ENCODE assay signal across 7 cellular contexts in the genomic region with DNA sequence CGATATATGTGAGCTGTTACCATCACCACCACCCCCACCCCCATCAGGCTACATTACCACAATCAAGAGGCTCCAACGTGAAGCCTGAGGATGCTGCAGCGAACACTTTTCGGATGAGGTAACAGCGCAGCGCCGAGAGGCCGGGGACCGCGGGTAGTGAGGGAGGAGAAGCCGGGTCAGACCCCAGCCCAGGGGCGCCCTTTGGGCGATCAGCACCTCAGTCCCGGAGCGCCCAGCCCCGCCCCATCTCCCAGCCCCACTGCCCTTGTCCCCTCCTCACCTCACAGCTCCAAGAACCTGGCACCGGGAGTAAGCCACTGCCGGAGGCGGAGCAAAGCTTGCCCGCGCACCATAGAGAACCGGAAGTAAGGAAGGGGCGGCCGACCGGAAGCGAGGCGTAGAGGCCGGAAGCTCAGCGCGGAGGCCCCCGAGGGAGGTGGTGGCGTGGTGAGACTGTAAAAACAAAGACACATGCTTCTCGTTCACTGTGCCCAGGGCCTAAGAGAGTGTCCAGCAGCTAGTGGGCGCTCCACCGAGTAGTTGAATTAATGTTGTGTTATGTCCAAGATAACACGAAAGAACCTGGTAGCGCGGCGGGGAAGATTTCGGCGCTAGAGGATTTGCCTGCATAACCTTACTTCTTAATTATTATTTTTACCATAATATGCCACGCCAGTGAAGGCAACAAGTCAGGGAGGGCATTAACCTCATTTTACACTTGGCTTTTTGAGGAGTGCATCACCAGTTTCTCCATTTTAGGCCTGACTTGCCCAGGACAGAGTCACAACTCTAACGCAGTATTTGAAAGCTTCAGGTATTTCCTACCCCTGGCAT. TPM values are rescaled to one million over a fixed set of nuclear protein-coding genes. Genes with fewer than 3 reads are reported as not detected.
DNase-seq lines count a peak whose midpoint lies in the region; ATAC-seq and TF ChIP-seq lines count a peak whose summit lies in the region.

A gene (minus strand): TSS at position 367 of the 834 bp plus-strand sequence. CDS start 4,610 bp downstream, outside the sequence.

- in situ Hi-C loops in astrocyte of the cerebellum (cut with HindIII; ENCODE audit: low sequenced_read_pairs), result no loop called here

- peak within 1 kb of the TSS; percentile 93 for H3K4me3 ChIP-seq in astrocyte of the cerebellum (ENCODE audit: low read depth, low read length)

- ATAC-seq in GM18508 (IDR thresholded peaks at IDR 0.05; ENCODE audit: insufficient read depth, unreplicated experiment), result peak; percentile 80
- ATAC-seq in HG03025 (IDR thresholded peaks at IDR 0.05; ENCODE audit: low FRiP score, unreplicated experiment), result peak; percentile 83

- TF ChIP-seq CTCF in astrocyte of the cerebellum (IDR thresholded peaks at IDR 0.05; ENCODE audit: low read depth, low read length, missing control alignments), result peak; percentile 70

- DNase-seq in NCI-H2029 treated with DMSO at 0.1 percent for 48 hours (lab: John Stamatoyannopoulos, UW) (peak; percentile 81), T-helper 9 cell (peak; percentile 80), astrocyte of the cerebellum (ENCODE audit: low read depth) (peak; percentile 88), hepatic stellate cell (ENCODE audit: low spot score) (peak; percentile 96), renal cortical epithelial cell (ENCODE audit: low read depth) (peak; percentile 91)

RNA-seq across cellular contexts. Expression of the gene that starts here (rescaled TPM):
- total RNA-seq in renal cortical epithelial cell, result 47.8 and 76.3 TPM in 2 replicates

Comparison
In these comparisons a context has a peak if more than half of its experiments do, and no peak if none do; other contexts are left out.
1. Peak in every context shown above with its lines: DNase-seq, ATAC-seq and H3K4me3 ChIP-seq.